ENCODE assay signal across 14 cellular contexts in the genomic region with DNA sequence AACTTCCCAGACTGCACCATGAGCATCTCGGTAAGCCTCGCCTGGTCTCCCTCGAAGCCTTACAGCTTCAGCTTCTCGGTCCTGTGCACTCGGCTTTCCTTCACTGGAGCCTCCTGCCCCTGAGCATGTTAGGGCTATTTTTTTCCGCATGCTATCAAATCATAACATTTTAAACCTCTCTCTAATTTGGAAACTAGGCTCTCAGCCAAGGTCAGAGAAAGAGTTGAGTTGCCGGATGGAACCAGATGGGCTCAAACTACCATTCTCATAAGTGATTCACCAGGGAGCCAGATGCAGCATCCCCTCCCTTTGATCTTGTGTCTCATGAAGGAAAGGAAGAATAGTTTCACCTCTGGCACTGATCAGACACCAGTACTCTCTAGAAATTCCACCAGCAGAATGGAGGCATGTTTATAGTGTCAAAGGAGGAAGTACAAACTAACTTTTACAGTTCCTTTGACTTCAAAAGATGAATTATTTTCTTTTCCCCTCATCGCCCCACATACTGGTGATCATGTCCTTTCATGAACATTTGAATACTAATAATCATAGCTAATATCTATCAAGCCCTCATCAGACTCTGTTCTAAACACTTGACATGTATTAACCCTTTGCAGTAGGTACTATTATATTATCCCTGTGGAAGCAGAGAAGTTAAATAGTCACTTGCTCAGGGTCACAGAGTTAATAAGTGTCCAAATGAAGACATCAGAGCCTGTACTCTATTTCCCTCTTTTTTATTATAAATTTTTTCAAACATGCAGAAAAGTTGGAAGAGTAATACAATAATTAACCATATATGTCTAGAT. TPM values are rescaled to one million over a fixed set of nuclear protein-coding genes. Genes with fewer than 3 reads are reported as not detected.
A peak's percentile ranks its signal among the peaks of the same experiment; 100 is the strongest.
DNase-seq lines count a peak whose midpoint lies in the region; ATAC-seq and TF ChIP-seq lines count a peak whose summit lies in the region.
"Had no signal": no experiment of that assay in that cellular context is flagged by ENCODE, and none has a peak within 500 bp of the region (broad histone marks: within the 10 kb centered on the region; RNA-seq: fewer than 3 reads in every experiment).

No MANE protein-coding gene starts in this region.

- H3K27ac ChIP-seq in adrenal gland (peak overlapping the region in 4 of 5 donors; percentile 24 to 80 (median 66)), right cardiac atrium (ENCODE audit: low read length) (no peak overlapping the region)
- H3K27ac ChIP-seq: HL-60 had no signal

- no peak for TF ChIP-seq CTCF in adrenal gland (IDR thresholded peaks at IDR 0.05)

- 32 to 58% (median 41%) methylated on average over 8 of the region's 8 CpGs for WGBS in adrenal gland, 4 donors
- 55% methylated on average over 8 of the region's 8 CpGs for WGBS in right cardiac atrium

- DNase-seq in HCEC 1CT: peak; percentile 77
- peak; percentile 31 to 83 (median 59) for DNase-seq in adrenal gland
- no peak for DNase-seq in right cardiac atrium
- peak; percentile 29 for DNase-seq in stromal cell of bone marrow (ENCODE audit: low read depth)
- DNase-seq in superior temporal gyrus (ENCODE audit: extremely low spot score): no peak
- DNase-seq in NCI-H774 (lab: John Stamatoyannopoulos, UW): no peak
- no peak for DNase-seq in NAMALWA (ENCODE audit: low spot score)
- DNase-seq: activated CD4-positive, alpha-beta T cell treated with anti-CD3 and anti-CD28 coated beads for 48 hours; activated effector memory CD4-positive, alpha-beta T cell treated with anti-CD3 and anti-CD28 coated beads, Interleukin-2, amount 50 U/mL, for 16 hours; DMS153; hippocampal formation; SW 1271 had no signal

- intact Hi-C loops in adrenal gland (cut with DNase I): no loop called here
- intact Hi-C loops in right cardiac atrium (cut with DNase I): no loop called here

- ATAC-seq in right cardiac atrium (peak; percentile 66 to 77), GM18505 (IDR thresholded peaks at IDR 0.05; ENCODE audit: unreplicated experiment) (no peak)

- H3K4me3 ChIP-seq in adrenal gland (no peak overlapping the region), right cardiac atrium (ENCODE audit: low read length) (no peak overlapping the region)

- TF ChIP-seq POLR2A in adrenal gland (IDR thresholded peaks at IDR 0.05) (no peak), GM18505 (IDR thresholded peaks at IDR 0.05; ENCODE audit: borderline replicate concordance, extremely low read depth, insufficient read depth, insufficient read length) (no peak)

- H3K4me1 ChIP-seq in adrenal gland (replicated peaks in 1 of 2) (peaks cover 8 to 23% of the 10 kb centered on the region in 2 donors), right cardiac atrium (ENCODE audit: control insufficient read depth, insufficient read depth, low read length) (no peaks in the 10 kb centered on the region)

- H3K27me3 ChIP-seq in adrenal gland: no peaks in the 10 kb centered on the region
- no peaks in the 10 kb centered on the region for H3K27me3 ChIP-seq in right cardiac atrium (ENCODE audit: control insufficient read depth, insufficient read depth)

- no peaks in the 10 kb centered on the region for H3K9me3 ChIP-seq in adrenal gland (replicated peaks in 1 of 3)
- no peaks in the 10 kb centered on the region for H3K9me3 ChIP-seq in right cardiac atrium (ENCODE audit: control insufficient read depth, low read length)

- no peaks in the 10 kb centered on the region for H3K36me3 ChIP-seq in adrenal gland (replicated peaks in 1 of 2)

RNA-seq across cellular contexts. Expression of a gene that starts 46.7 kb away (rescaled TPM):
- total RNA-seq in adrenal gland (10 to 100 TPM; 12.6 to 83.3 (median 40.9) TPM), right cardiac atrium (10 to 100 TPM; 61.8 to 85.7 (median 79.8) TPM)
- polyA plus RNA-seq in adrenal gland (100 to 1,000 TPM in 2 of 3 donors, 1 to 10 TPM in 1; 5.6 to 139 (median 118) TPM), right cardiac atrium (116 TPM)

Comparison
In these comparisons a context has a peak if more than half of its experiments do, and no peak if none do; other contexts are left out.
1. DNase-seq: peak in HCEC 1CT (single experiment), adrenal gland (7 of 7) and stromal cell of bone marrow (single experiment); none in right cardiac atrium (0 of 3), superior temporal gyrus (single experiment), NCI-H774 (single experiment) and NAMALWA (single experiment).